24 cellular contexts compared by ENCODE assay signal in the genomic region with DNA sequence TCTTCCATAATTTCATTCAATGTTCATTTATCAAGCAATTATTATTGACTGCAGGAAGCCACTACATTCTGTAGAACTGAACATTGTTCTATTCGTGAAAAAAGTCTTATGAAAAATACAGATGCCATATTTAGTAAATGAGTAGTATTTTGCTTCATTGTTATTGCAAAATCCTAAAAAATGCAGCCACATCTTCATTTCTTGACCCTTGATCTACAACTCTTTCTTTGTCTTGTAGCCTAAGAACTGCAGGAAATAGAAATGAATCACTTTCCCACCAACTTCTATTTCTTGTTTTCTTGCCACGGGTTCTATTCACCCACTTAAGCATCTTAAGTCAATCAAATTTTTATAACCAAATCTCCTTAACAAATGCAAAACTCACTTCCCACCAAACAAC.
DNase-seq lines count a peak whose midpoint lies in the region; ATAC-seq, FAIRE-seq and TF ChIP-seq lines count a peak whose summit lies in the region.
"Had no signal": no experiment of that assay in that cellular context is flagged by ENCODE, and none has a peak within 500 bp of the region (broad histone marks: within the 10 kb centered on the region; RNA-seq: fewer than 3 reads in every experiment).

No MANE protein-coding gene starts in this region.

- no peak for TF ChIP-seq POLR2A in GM12891 (IDR thresholded peaks at IDR 0.05; ENCODE audit: low read depth, low read length)

- no peak for TF ChIP-seq CTCF in fibroblast of pulmonary artery (IDR thresholded peaks at IDR 0.05; ENCODE audit: low read length, missing control alignments)

- peak; percentile 48 for DNase-seq in GM04504 (ENCODE audit: low read depth)
- peak; percentile 78 for DNase-seq in amniotic epithelial cell (ENCODE audit: low read depth)
- DNase-seq in fibroblast of pulmonary artery (ENCODE audit: low read depth): peak; percentile 77
- no peak for DNase-seq in NCI-H69 (lab: John Stamatoyannopoulos, UW)
- no peak for DNase-seq in sciatic nerve (ENCODE audit: low spot score)
- DNase-seq in GM12891 (ENCODE audit: insufficient read length, low spot score): no peak
- no peak for DNase-seq in NCI-H526 (lab: John Stamatoyannopoulos, UW)
- DNase-seq: activated B cell treated with CpG ODN at 0.5 μM for 24 hours; activated naive CD4-positive, alpha-beta T cell treated with Interleukin-2 at 50 U/mL for 16 hours; activated T-cell treated with anti-CD3 and anti-CD28 coated beads, Interleukin-2, amount 50 U/mL, for 1 hour; C1 segment of cervical spinal cord; MG63; NCI-H774; nucleus accumbens; OCI-M1; right cardiac atrium; SJCRH30 had no signal

- FAIRE-seq in GM12891 (lab: Jason Lieb, UNC): no peak
- FAIRE-seq: endothelial cell of umbilical vein, G401.6, GM12878, H54, HepG2 had no signal

- H3K4me3 ChIP-seq in fibroblast of pulmonary artery (replicated peaks; ENCODE audit: low read depth, low read length): no peak overlapping the region
- H3K4me3 ChIP-seq: GM12878, MG63, SJCRH30, tibial nerve had no signal

- ATAC-seq in sciatic nerve: no peak
- ATAC-seq: GM12878; HepG2; right cardiac atrium; stimulated activated memory B cell treated with anti-CD40 and anti-IgM and Interleukin-4, amounts not matched to agents 10 μg/mL and 1 μg/mL and 100 μg/mL, for 72 hours had no signal

- intact Hi-C loops in sciatic nerve (cut with DNase I): no loop called here

TF ChIP-seq in GM12891, 5 proteins besides CTCF, POLR2A, EP300 and RAD21:
- TF ChIP-seq TAF1 (IDR thresholded peaks at IDR 0.05; ENCODE audit: low read depth, low read length): no peak
- no peak for TF ChIP-seq POU2F2 (IDR thresholded peaks at IDR 0.05; ENCODE audit: low read depth, low read length)
- TF ChIP-seq PAX5 (IDR thresholded peaks at IDR 0.05; ENCODE audit: insufficient read depth, low read length, severe bottlenecking): no peak
- TF ChIP-seq POLR2AphosphoS5 (IDR thresholded peaks at IDR 0.05; ENCODE audit: low read depth, low read length): no peak
- no peak for TF ChIP-seq SPI1 (IDR thresholded peaks at IDR 0.05; ENCODE audit: low read depth, low read length)

Comparison
In these comparisons a context has a peak if more than half of its experiments do, and no peak if none do; other contexts are left out.
1. DNase-seq: peak in GM04504 (single experiment), amniotic epithelial cell (single experiment) and fibroblast of pulmonary artery (single experiment); none in NCI-H69 (single experiment), sciatic nerve (single experiment), GM12891 (single experiment) and NCI-H526 (0 of 2).